Comparison of ENCODE assay signal across 1 cellular context in genomic region chr12:19166387-19166786, GRCh38.
TF ChIP-seq lines count a peak whose summit lies in the region.

No MANE protein-coding gene starts in this region.

TF ChIP-seq in GM23338, 12 proteins besides CTCF, POLR2A, EP300 and RAD21:
- TF ChIP-seq ZNF462 (CRISPR knock-in tag; IDR thresholded peaks at IDR 0.05) (no peak), CREB1 (CRISPR knock-in tag; IDR thresholded peaks at IDR 0.05; ENCODE audit: low read depth) (no peak), ZNF331 (CRISPR knock-in tag; IDR thresholded peaks at IDR 0.05; ENCODE audit: low read depth) (no peak), ZNF114 (CRISPR knock-in tag; IDR thresholded peaks at IDR 0.05) (no peak)
TF ChIP-seq in GM23338: peak in this region for 0.
